Comparison of ENCODE assay signal across 13 cellular contexts in genomic region chr9:136839229-136840139, GRCh38. TPM values are rescaled to one million over a fixed set of nuclear protein-coding genes. Genes with fewer than 3 reads are reported as not detected.
DNase-seq lines count a peak whose midpoint lies in the region; ATAC-seq and TF ChIP-seq lines count a peak whose summit lies in the region.
"Had no signal": no experiment of that assay in that cellular context is flagged by ENCODE, and none has a peak within 500 bp of the region (broad histone marks: within the 10 kb centered on the region; RNA-seq: fewer than 3 reads in every experiment).

No MANE protein-coding gene starts in this region.

- ATAC-seq in effector memory CD8-positive, alpha-beta T cell (replicated peaks): no peak
- ATAC-seq: activated T-cell treated with anti-CD3 and anti-CD28 coated beads, Interleukin-2, amount 50 U/mL, for 4 hours; CD8-positive, alpha-beta T cell had no signal

- peaks cover 11% of the 10 kb centered on the region for H3K27me3 ChIP-seq in ascending aorta

- no peak overlapping the region for H3K27ac Mint-ChIP-seq in T-helper 1 cell treated with Interleukin-12 subunit alpha and Interleukin-12 subunit beta and Interleukin-4 antibody, amounts not matched to agents 30 μg/mL and 1 μg/mL, for 36 hours
- no peak overlapping the region for H3K27ac Mint-ChIP-seq in progenitor cell of endocrine pancreas
- H3K27ac Mint-ChIP-seq in effector memory CD8-positive, alpha-beta T cell: no peak overlapping the region
- H3K27ac Mint-ChIP-seq: activated CD4-positive, alpha-beta T cell treated with anti-CD3 and anti-CD28 coated beads, Interleukin-2, amount 10 ng/mL, durations not matched to agents 24 days and 14 days; CD8-positive, alpha-beta T cell had no signal

- intact Hi-C loops in ascending aorta (cut with DNase I): no loop called here

- no peaks in the 10 kb centered on the region for H3K27me3 Mint-ChIP-seq in T-helper 1 cell treated with Interleukin-12 subunit alpha and Interleukin-12 subunit beta and Interleukin-4 antibody, amounts not matched to agents 30 μg/mL and 1 μg/mL, for 36 hours (ENCODE audit: low read depth)
- no peaks in the 10 kb centered on the region for H3K27me3 Mint-ChIP-seq in progenitor cell of endocrine pancreas
- no peaks in the 10 kb centered on the region for H3K27me3 Mint-ChIP-seq in effector memory CD8-positive, alpha-beta T cell
- H3K27me3 Mint-ChIP-seq: activated CD4-positive, alpha-beta T cell treated with anti-CD3 and anti-CD28 coated beads, Interleukin-2, amount 10 ng/mL, durations not matched to agents 24 days and 14 days had no signal

- no peak for DNase-seq in T-helper 1 cell
- DNase-seq in progenitor cell of endocrine pancreas (ENCODE audit: low spot score, unreplicated experiment): no peak
- DNase-seq in effector memory CD8-positive, alpha-beta T cell: no peak
- no peak for DNase-seq in ascending aorta (ENCODE audit: low spot score in 2 of 2)
- DNase-seq: 8988T; activated CD4-positive, alpha-beta T cell treated with anti-CD3 and anti-CD28 coated beads, Interleukin-2, amount 10 ng/mL, durations not matched to agents 24 days and 14 days; activated T-cell treated with anti-CD3 and anti-CD28 coated beads, Interleukin-2, amount 50 U/mL, for 4 hours; NCI-H2029 had no signal

- H3K27ac ChIP-seq in angular gyrus (ENCODE audit: low read depth, low read length): peak overlapping the region; percentile 64
- H3K27ac ChIP-seq in ascending aorta: no peak overlapping the region
- H3K27ac ChIP-seq: neutrophil, skin epidermis had no signal

- H3K4me3 Mint-ChIP-seq in T-helper 1 cell treated with Interleukin-12 subunit alpha and Interleukin-12 subunit beta and Interleukin-4 antibody, amounts not matched to agents 30 μg/mL and 1 μg/mL, for 36 hours: peak overlapping the region; percentile 31
- peak overlapping the region; percentile 47 for H3K4me3 Mint-ChIP-seq in progenitor cell of endocrine pancreas (ENCODE audit: low read depth)
- no peak overlapping the region for H3K4me3 Mint-ChIP-seq in effector memory CD8-positive, alpha-beta T cell
- H3K4me3 Mint-ChIP-seq: activated CD4-positive, alpha-beta T cell treated with anti-CD3 and anti-CD28 coated beads, Interleukin-2, amount 10 ng/mL, durations not matched to agents 24 days and 14 days; activated T-cell treated with anti-CD3 and anti-CD28 coated beads, Interleukin-2, amount 50 U/mL, for 4 hours; CD8-positive, alpha-beta T cell had no signal

- no peaks in the 10 kb centered on the region for H3K9me3 Mint-ChIP-seq in T-helper 1 cell treated with Interleukin-12 subunit alpha and Interleukin-12 subunit beta and Interleukin-4 antibody, amounts not matched to agents 30 μg/mL and 1 μg/mL, for 36 hours
- H3K9me3 Mint-ChIP-seq in progenitor cell of endocrine pancreas (ENCODE audit: low read depth): no peaks in the 10 kb centered on the region
- H3K9me3 Mint-ChIP-seq in effector memory CD8-positive, alpha-beta T cell: no peaks in the 10 kb centered on the region
- H3K9me3 Mint-ChIP-seq: activated CD4-positive, alpha-beta T cell treated with anti-CD3 and anti-CD28 coated beads, Interleukin-2, amount 10 ng/mL, durations not matched to agents 24 days and 14 days; activated T-cell treated with anti-CD3 and anti-CD28 coated beads, Interleukin-2, amount 50 U/mL, for 4 hours; CD8-positive, alpha-beta T cell had no signal

- TF ChIP-seq CTCF in progenitor cell of endocrine pancreas (IDR thresholded peaks at IDR 0.05; ENCODE audit: unreplicated experiment) (no peak), ascending aorta (IDR thresholded peaks at IDR 0.05) (no peak)

- peaks cover 17 to 53% of the 10 kb centered on the region in 2 donors for H3K36me3 ChIP-seq in ascending aorta

- no peaks in the 10 kb centered on the region for H3K9me3 ChIP-seq in ascending aorta
- H3K9me3 ChIP-seq: neutrophil had no signal

- H3K4me1 ChIP-seq in ascending aorta: peaks cover 3 to 22% of the 10 kb centered on the region in 2 donors

- peaks cover 5% of the 10 kb centered on the region for H3K4me1 Mint-ChIP-seq in T-helper 1 cell treated with Interleukin-12 subunit alpha and Interleukin-12 subunit beta and Interleukin-4 antibody, amounts not matched to agents 30 μg/mL and 1 μg/mL, for 36 hours (ENCODE audit: low read depth)
- peaks cover 11% of the 10 kb centered on the region for H3K4me1 Mint-ChIP-seq in progenitor cell of endocrine pancreas (ENCODE audit: low read depth)
- peaks cover 11 to 12% of the 10 kb centered on the region in 2 donors for H3K4me1 Mint-ChIP-seq in effector memory CD8-positive, alpha-beta T cell (ENCODE audit: low read depth in 2 of 2)

- peaks cover 3% of the 10 kb centered on the region for H3K36me3 Mint-ChIP-seq in T-helper 1 cell treated with Interleukin-12 subunit alpha and Interleukin-12 subunit beta and Interleukin-4 antibody, amounts not matched to agents 30 μg/mL and 1 μg/mL, for 36 hours (ENCODE audit: low read depth)
- peaks cover 3% of the 10 kb centered on the region for H3K36me3 Mint-ChIP-seq in progenitor cell of endocrine pancreas (ENCODE audit: insufficient read depth)
- H3K36me3 Mint-ChIP-seq in effector memory CD8-positive, alpha-beta T cell (ENCODE audit: insufficient read depth): peaks cover 35% of the 10 kb centered on the region

- no peak overlapping the region for H3K4me3 ChIP-seq in ascending aorta
- H3K4me3 ChIP-seq: skin epidermis had no signal

RNA-seq across cellular contexts. Expression of gene AJM1, which starts 2.8 kb away (rescaled TPM):
- total RNA-seq in progenitor cell of endocrine pancreas: 5.1 and 5.8 TPM in 2 replicates
- total RNA-seq in ascending aorta: 5.9 TPM

RNA-seq across cellular contexts. Expression of gene PHPT1, which starts 9.7 kb away (rescaled TPM):
- total RNA-seq in progenitor cell of endocrine pancreas (168 and 169 TPM in 2 replicates), ascending aorta (108 TPM)

RNA-seq across cellular contexts. Expression of gene MAMDC4, which starts 12.7 kb away (rescaled TPM):
- total RNA-seq in progenitor cell of endocrine pancreas (36.7 and 40.0 TPM in 2 replicates), ascending aorta (5.0 TPM)

RNA-seq across cellular contexts. Expression of gene EDF1, which starts 26.6 kb away (rescaled TPM):
- total RNA-seq in progenitor cell of endocrine pancreas (297 and 310 TPM in 2 replicates), ascending aorta (140 TPM)

RNA-seq across cellular contexts. Expression of gene RABL6, which starts 31.7 kb away (rescaled TPM):
- 129 and 130 TPM in 2 replicates for total RNA-seq in progenitor cell of endocrine pancreas
- 70.9 TPM for total RNA-seq in ascending aorta

Comparison
In these comparisons a context has a peak if more than half of its experiments do, and no peak if none do; other contexts are left out.
1. H3K4me3 Mint-ChIP-seq: peak in T-helper 1 cell treated with Interleukin-12 subunit alpha and Interleukin-12 subunit beta and Interleukin-4 antibody, amounts not matched to agents 30 μg/mL and 1 μg/mL, for 36 hours (single experiment) and progenitor cell of endocrine pancreas (single experiment); none in effector memory CD8-positive, alpha-beta T cell (0 of 2).